ENCODE assay signal across 15 cellular contexts in genomic region chr19:40513345-40513678, GRCh38.
"Had no signal": no experiment of that assay in that cellular context is flagged by ENCODE, and none has a peak within 500 bp of the region (broad histone marks: within the 10 kb centered on the region; RNA-seq: fewer than 3 reads in every experiment).

No MANE protein-coding gene starts in this region.

- H3K4me3 ChIP-seq: colonic mucosa, upper lobe of right lung had no signal

- H3K9me3 Mint-ChIP-seq: activated naive CD8-positive, alpha-beta T cell treated with anti-CD3 and anti-CD28 coated beads, Interleukin-2, amount 10 ng/mL, durations not matched to agents 7 days and 5 days; activated T-cell treated with anti-CD3 and anti-CD28 coated beads, Interleukin-2, amount 50 U/mL, for 24 hours; T-helper 1 cell treated with Interleukin-12 subunit alpha and Interleukin-12 subunit beta and Interleukin-4 antibody, amounts not matched to agents 30 μg/mL and 1 μg/mL, for 36 hours had no signal

- H3K27ac Mint-ChIP-seq: activated CD8-positive, alpha-beta memory T cell treated with anti-CD3 and anti-CD28 coated beads, Interleukin-2, amount 10 ng/mL, durations not matched to agents 7 days and 5 days; activated naive CD8-positive, alpha-beta T cell treated with anti-CD3 and anti-CD28 coated beads, Interleukin-2, amount 10 ng/mL, durations not matched to agents 7 days and 5 days; activated T-cell treated with anti-CD3 and anti-CD28 coated beads, Interleukin-2, amount 50 U/mL, for 24 hours; T-helper 1 cell treated with Interleukin-12 subunit alpha and Interleukin-12 subunit beta and Interleukin-4 antibody, amounts not matched to agents 30 μg/mL and 1 μg/mL, for 36 hours had no signal

- H3K4me3 Mint-ChIP-seq: activated CD8-positive, alpha-beta memory T cell treated with anti-CD3 and anti-CD28 coated beads, Interleukin-2, amount 10 ng/mL, durations not matched to agents 7 days and 5 days; activated naive CD8-positive, alpha-beta T cell treated with anti-CD3 and anti-CD28 coated beads, Interleukin-2, amount 10 ng/mL, durations not matched to agents 7 days and 5 days; activated T-cell treated with anti-CD3 and anti-CD28 coated beads, Interleukin-2, amount 50 U/mL, for 24 hours; T-helper 1 cell treated with Interleukin-12 subunit alpha and Interleukin-12 subunit beta and Interleukin-4 antibody, amounts not matched to agents 30 μg/mL and 1 μg/mL, for 36 hours had no signal

- H3K9me3 ChIP-seq: colonic mucosa, heart right ventricle, neutrophil, testis, upper lobe of right lung had no signal

- H3K36me3 Mint-ChIP-seq: activated CD8-positive, alpha-beta memory T cell treated with anti-CD3 and anti-CD28 coated beads, Interleukin-2, amount 10 ng/mL, durations not matched to agents 7 days and 5 days; activated naive CD8-positive, alpha-beta T cell treated with anti-CD3 and anti-CD28 coated beads, Interleukin-2, amount 10 ng/mL, durations not matched to agents 7 days and 5 days had no signal

- H3K27me3 ChIP-seq: testis had no signal

- DNase-seq: activated CD4-positive, CD25-positive, alpha-beta regulatory T cell; activated CD8-positive, alpha-beta memory T cell treated with anti-CD3 and anti-CD28 coated beads, Interleukin-2, amount 10 ng/mL, durations not matched to agents 7 days and 5 days; activated effector memory CD4-positive, alpha-beta T cell treated with anti-CD3 and anti-CD28 coated beads, Interleukin-2, amount 50 U/mL, for 16 hours; activated T-cell treated with anti-CD3 and anti-CD28 coated beads, Interleukin-2, amount 50 U/mL, for 24 hours; colonic mucosa; effector CD8-positive, alpha-beta T cell; foreskin melanocyte; heart right ventricle; stimulated activated naive CD4-positive, alpha-beta T cell treated with Interleukin-2 at 50 U/mL for 16 hours; upper lobe of right lung had no signal

- H3K4me1 Mint-ChIP-seq: activated CD8-positive, alpha-beta memory T cell treated with anti-CD3 and anti-CD28 coated beads, Interleukin-2, amount 10 ng/mL, durations not matched to agents 7 days and 5 days had no signal

- H3K27ac ChIP-seq: cardiac muscle cell, colonic mucosa, heart right ventricle, neutrophil, testis, upper lobe of right lung had no signal

- H3K36me3 ChIP-seq: cardiac muscle cell, colonic mucosa, heart right ventricle, neutrophil, upper lobe of right lung had no signal

- H3K4me1 ChIP-seq: colonic mucosa, testis, upper lobe of right lung had no signal
